2 cellular contexts compared by ENCODE assay signal in genomic region chr6:154447929-154448328, GRCh38.
TF ChIP-seq lines count a peak whose summit lies in the region.

No MANE protein-coding gene starts in this region.

TF ChIP-seq in HepG2, 621 proteins besides CTCF, POLR2A, EP300 and RAD21 (continued from another document and continues in another):
- no peak for TF ChIP-seq HMGXB3 (CRISPR knock-in tag; IDR thresholded peaks at IDR 0.05; ENCODE audit: borderline replicate concordance)
- no peak for TF ChIP-seq ZBTB39 (CRISPR knock-in tag; IDR thresholded peaks at IDR 0.05)
- no peak for TF ChIP-seq NR2F6 (IDR thresholded peaks at IDR 0.05)
- no peak for TF ChIP-seq NR2F6 (CRISPR knock-in tag; IDR thresholded peaks at IDR 0.05)
- no peak for TF ChIP-seq ZBTB7B (CRISPR knock-in tag; IDR thresholded peaks at IDR 0.05)
- no peak for TF ChIP-seq CERS6 (CRISPR knock-in tag; IDR thresholded peaks at IDR 0.05)
- TF ChIP-seq JUN (CRISPR knock-in tag; IDR thresholded peaks at IDR 0.05) = no peak
- TF ChIP-seq ZNF280B (CRISPR knock-in tag; IDR thresholded peaks at IDR 0.05; ENCODE audit: borderline replicate concordance) = no peak
- no peak for TF ChIP-seq ZNF180 (CRISPR knock-in tag; IDR thresholded peaks at IDR 0.05; ENCODE audit: borderline replicate concordance, low read depth)

TF ChIP-seq in SK-N-SH, 30 proteins besides CTCF, POLR2A, EP300 and RAD21 (continued from another document):
- peak; percentile 18; the same call in 1 of the 2 replicates for TF ChIP-seq TAF1 (IDR thresholded peaks at IDR 0.05; ENCODE audit: borderline replicate concordance, low read depth, low read length)
- TF ChIP-seq RCOR1 (IDR thresholded peaks at IDR 0.05; ENCODE audit: low read length) = peak; percentile 45; the same call in 1 of the 2 replicates
- TF ChIP-seq TCF12 (IDR thresholded peaks at IDR 0.05) = peak; percentile 53
- 0 out of 2 replicates have a peak, but pooled peaks have one; percentile 4 for TF ChIP-seq USF2 (IDR thresholded peaks at IDR 0.05; ENCODE audit: borderline replicate concordance, low read depth, low read length)
- no peak for TF ChIP-seq USF1 (IDR thresholded peaks at IDR 0.05; ENCODE audit: borderline replicate concordance, low read depth)
- 0 out of 2 replicates have a peak, but pooled peaks have one; percentile 29 for TF ChIP-seq FOXJ3 (CRISPR knock-in tag; IDR thresholded peaks at IDR 0.05)
- peak; percentile 50; the same call in 1 of the 2 replicates for TF ChIP-seq NFIC (IDR thresholded peaks at IDR 0.05; ENCODE audit: borderline replicate concordance)
- no peak for TF ChIP-seq TEAD4 (IDR thresholded peaks at IDR 0.05; ENCODE audit: borderline replicate concordance, insufficient read depth)
- no peak for TF ChIP-seq RFX5 (IDR thresholded peaks at IDR 0.05; ENCODE audit: low read length)
- TF ChIP-seq ELF1 (IDR thresholded peaks at IDR 0.05) = no peak
- TF ChIP-seq CHD2 (IDR thresholded peaks at IDR 0.05; ENCODE audit: low read length, partially characterized antibody) = peak; percentile 46
- TF ChIP-seq REST (IDR thresholded peaks at IDR 0.05; ENCODE audit: low read depth, low read length) = no peak
- TF ChIP-seq MAX (IDR thresholded peaks at IDR 0.05; ENCODE audit: low read depth) = no peak
- no peak for TF ChIP-seq IRF3 (IDR thresholded peaks at IDR 0.05; ENCODE audit: low read depth, low read length)
- TF ChIP-seq JUND (IDR thresholded peaks at IDR 0.05) = no peak
- TF ChIP-seq POLR2AphosphoS5 (IDR thresholded peaks at IDR 0.05; ENCODE audit: low read depth, low read length) = 0 out of 2 replicates have a peak, but pooled peaks have one; percentile 17
- no peak for TF ChIP-seq FOXM1 (IDR thresholded peaks at IDR 0.05; ENCODE audit: low read depth)
- peak; percentile 64 for TF ChIP-seq GATA2 (CRISPR knock-in tag; IDR thresholded peaks at IDR 0.05)
- no peak for TF ChIP-seq NRF1 (IDR thresholded peaks at IDR 0.05; ENCODE audit: low read depth, low read length)
- no peak for TF ChIP-seq MEF2A (IDR thresholded peaks at IDR 0.05; ENCODE audit: borderline replicate concordance, low read depth)
- TF ChIP-seq SMC3 (IDR thresholded peaks at IDR 0.05; ENCODE audit: low read depth, low read length) = no peak
